Comparison of ENCODE assay signal across 8 cellular contexts in genomic region chr9:130128782-130129424, GRCh38.
DNase-seq lines count a peak whose midpoint lies in the region; ATAC-seq lines count a peak whose summit lies in the region.

No MANE protein-coding gene starts in this region.

- peak overlapping the region; percentile 99 for H3K27ac Mint-ChIP-seq in activated naive CD8-positive, alpha-beta T cell treated with anti-CD3 and anti-CD28 coated beads, Interleukin-2, amount 50 U/mL, for 24 hours

- peaks cover 64% of the 10 kb centered on the region for H3K4me1 Mint-ChIP-seq in activated naive CD8-positive, alpha-beta T cell treated with anti-CD3 and anti-CD28 coated beads, Interleukin-2, amount 50 U/mL, for 24 hours

- H3K4me3 Mint-ChIP-seq in activated naive CD8-positive, alpha-beta T cell treated with anti-CD3 and anti-CD28 coated beads, Interleukin-2, amount 50 U/mL, for 24 hours: peak overlapping the region; percentile 79

- peak; percentile 83 for DNase-seq in SKM-1 (lab: John Stamatoyannopoulos, UW; ENCODE audit: unreplicated experiment)
- DNase-seq in activated naive CD8-positive, alpha-beta T cell treated with anti-CD3 and anti-CD28 coated beads, Interleukin-2, amount 50 U/mL, for 24 hours: peak; percentile 59
- peak; percentile 80 for DNase-seq in hepatic stellate cell (ENCODE audit: low spot score)
- DNase-seq in stimulated activated CD4-positive, alpha-beta T cell treated with anti-CD3 and anti-CD28 coated beads, Interleukin-2, amount 100 ng/mL, for 4 hours (ENCODE audit: low read depth): peak; percentile 61
- DNase-seq in DMS 273 treated with DMSO at 0.1 percent for 48 hours (lab: John Stamatoyannopoulos, UW): no peak
- no peak for DNase-seq in NCI-H187 treated with DMSO at 0.1 percent for 48 hours (lab: John Stamatoyannopoulos, UW)

- ATAC-seq in GM18499 (IDR thresholded peaks at IDR 0.05; ENCODE audit: insufficient read depth, unreplicated experiment) (peak; percentile 43), HG03066 (IDR thresholded peaks at IDR 0.05; ENCODE audit: low read depth, unreplicated experiment) (peak; percentile 62)
- ATAC-seq in activated naive CD8-positive, alpha-beta T cell treated with anti-CD3 and anti-CD28 coated beads, Interleukin-2, amount 50 U/mL, for 24 hours: peak; percentile 94

- no peaks in the 10 kb centered on the region for H3K27me3 Mint-ChIP-seq in activated naive CD8-positive, alpha-beta T cell treated with anti-CD3 and anti-CD28 coated beads, Interleukin-2, amount 50 U/mL, for 24 hours

- H3K9me3 Mint-ChIP-seq in activated naive CD8-positive, alpha-beta T cell treated with anti-CD3 and anti-CD28 coated beads, Interleukin-2, amount 50 U/mL, for 24 hours: no peaks in the 10 kb centered on the region

- peaks cover 39% of the 10 kb centered on the region for H3K36me3 Mint-ChIP-seq in activated naive CD8-positive, alpha-beta T cell treated with anti-CD3 and anti-CD28 coated beads, Interleukin-2, amount 50 U/mL, for 24 hours (ENCODE audit: low read depth)

Comparison
In these comparisons a context has a peak if more than half of its experiments do, and no peak if none do; other contexts are left out.
1. ATAC-seq: peak in every context shown above with its lines; median percentile 94 in activated naive CD8-positive, alpha-beta T cell treated with anti-CD3 and anti-CD28 coated beads, Interleukin-2, amount 50 U/mL, for 24 hours; 62 in HG03066; 43 in GM18499.
2. DNase-seq: peak in SKM-1 (single experiment), activated naive CD8-positive, alpha-beta T cell treated with anti-CD3 and anti-CD28 coated beads, Interleukin-2, amount 50 U/mL, for 24 hours (single experiment), hepatic stellate cell (single experiment) and stimulated activated CD4-positive, alpha-beta T cell treated with anti-CD3 and anti-CD28 coated beads, Interleukin-2, amount 100 ng/mL, for 4 hours (single experiment); none in DMS 273 treated with DMSO at 0.1 percent for 48 hours (single experiment) and NCI-H187 treated with DMSO at 0.1 percent for 48 hours (single experiment).